In the genomic region with DNA sequence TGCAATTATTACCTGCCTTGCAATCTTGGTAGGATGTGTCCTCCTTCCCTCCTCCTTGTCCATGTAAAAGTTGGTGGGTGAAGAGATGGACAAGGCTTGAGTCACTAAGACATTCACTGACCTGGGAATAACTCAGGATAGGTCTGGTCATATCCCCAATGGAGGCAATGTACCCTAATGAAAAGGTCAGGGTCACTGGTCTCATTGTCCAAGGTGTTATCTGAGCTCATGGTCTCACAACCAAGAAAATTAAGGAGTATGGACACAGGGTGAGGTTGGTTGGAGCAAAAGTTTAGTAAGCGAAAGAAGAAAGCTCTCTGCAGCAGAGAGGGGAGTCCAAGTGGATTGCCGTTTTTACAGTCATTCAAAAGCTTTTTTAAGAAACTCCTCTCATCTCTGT, we compare ENCODE assay signal across 25 cellular contexts.
"Had no signal": no experiment of that assay in that cellular context is flagged by ENCODE, and none has a peak within 500 bp of the region (broad histone marks: within the 10 kb centered on the region; RNA-seq: fewer than 3 reads in every experiment).

No MANE protein-coding gene starts in this region.

- H3K27ac ChIP-seq: SJCRH30, VCaP had no signal

- ATAC-seq: activated CD4-positive, alpha-beta T cell treated with anti-CD3 and anti-CD28 coated beads for 36 hours; activated T-helper 17 cell treated with anti-CD3 and anti-CD28 coated beads, Interleukin-2, amount 50 U/mL, for 72 hours had no signal

- H3K4me1 ChIP-seq: SJCRH30 had no signal

- DNase-seq: activated CD4-positive, alpha-beta memory T cell treated with anti-CD3 and anti-CD28 coated beads, Interleukin-2, amount 10 ng/mL, durations not matched to agents 7 days and 5 days; activated CD4-positive, alpha-beta T cell treated with anti-CD3 and anti-CD28 coated beads for 36 hours; activated CD4-positive, alpha-beta T cell treated with anti-CD3 and anti-CD28 coated beads, Interleukin-2, amount 50 U/mL, for 1 hour; activated gamma-delta T cell; activated naive CD4-positive, alpha-beta T cell treated with anti-CD3 and anti-CD28 coated beads for 36 hours; activated T-cell treated with anti-CD3 and anti-CD28 coated beads for 4 hours; activated T-cell treated with anti-CD3 and anti-CD28 coated beads, Interleukin-2, amount 50 U/mL, for 48 hours; amygdala; MG63; MV-4-11; NCI-H1092 treated with DMSO at 0.1 percent for 48 hours; NCI-H1417 treated with DMSO at 0.1 percent for 48 hours; NCI-H1694; NCI-H2029 treated with DMSO at 0.1 percent for 48 hours; NCI-H345; NCI-H510A; NCI-H526 treated with DMSO at 0.1 percent for 48 hours; SJCRH30; T-helper 1 cell had no signal

- H3K4me1 Mint-ChIP-seq: activated CD4-positive, alpha-beta memory T cell treated with anti-CD3 and anti-CD28 coated beads, Interleukin-2, amount 10 ng/mL, durations not matched to agents 7 days and 5 days; activated CD4-positive, alpha-beta T cell treated with anti-CD3 and anti-CD28 coated beads for 36 hours; activated T-helper 17 cell treated with anti-CD3 and anti-CD28 coated beads, Interleukin-2, amount 50 U/mL, for 72 hours; brain had no signal

- H3K27me3 ChIP-seq: MG63, SJCRH30 had no signal

- H3K4me3 Mint-ChIP-seq: activated CD4-positive, alpha-beta memory T cell treated with anti-CD3 and anti-CD28 coated beads, Interleukin-2, amount 10 ng/mL, durations not matched to agents 7 days and 5 days; activated CD4-positive, alpha-beta T cell treated with anti-CD3 and anti-CD28 coated beads for 36 hours; activated naive CD4-positive, alpha-beta T cell treated with anti-CD3 and anti-CD28 coated beads for 36 hours; activated naive CD8-positive, alpha-beta T cell; activated T-helper 17 cell treated with anti-CD3 and anti-CD28 coated beads, Interleukin-2, amount 50 U/mL, for 72 hours; brain had no signal

- H3K36me3 ChIP-seq: MG63, SJCRH30 had no signal

- H3K9me3 ChIP-seq: MG63, SJCRH30, SK-N-SH had no signal

- H3K9ac ChIP-seq: SK-N-SH had no signal

- FAIRE-seq: astrocyte had no signal

- H3K27ac Mint-ChIP-seq: activated CD4-positive, alpha-beta memory T cell treated with anti-CD3 and anti-CD28 coated beads, Interleukin-2, amount 10 ng/mL, durations not matched to agents 7 days and 5 days; activated CD4-positive, alpha-beta T cell treated with anti-CD3 and anti-CD28 coated beads for 36 hours; activated naive CD4-positive, alpha-beta T cell treated with anti-CD3 and anti-CD28 coated beads for 36 hours; activated naive CD8-positive, alpha-beta T cell; activated T-helper 17 cell treated with anti-CD3 and anti-CD28 coated beads, Interleukin-2, amount 50 U/mL, for 72 hours had no signal

- H3K27me3 Mint-ChIP-seq: activated CD4-positive, alpha-beta memory T cell treated with anti-CD3 and anti-CD28 coated beads, Interleukin-2, amount 10 ng/mL, durations not matched to agents 7 days and 5 days; activated CD4-positive, alpha-beta T cell treated with anti-CD3 and anti-CD28 coated beads for 36 hours; activated naive CD8-positive, alpha-beta T cell; activated T-helper 17 cell treated with anti-CD3 and anti-CD28 coated beads, Interleukin-2, amount 50 U/mL, for 72 hours; brain had no signal

- H3K4me3 ChIP-seq: MG63, SJCRH30 had no signal

- H3K4me2 ChIP-seq: SK-N-SH had no signal
